Comparison of ENCODE assay signal across 17 cellular contexts in the genomic region with DNA sequence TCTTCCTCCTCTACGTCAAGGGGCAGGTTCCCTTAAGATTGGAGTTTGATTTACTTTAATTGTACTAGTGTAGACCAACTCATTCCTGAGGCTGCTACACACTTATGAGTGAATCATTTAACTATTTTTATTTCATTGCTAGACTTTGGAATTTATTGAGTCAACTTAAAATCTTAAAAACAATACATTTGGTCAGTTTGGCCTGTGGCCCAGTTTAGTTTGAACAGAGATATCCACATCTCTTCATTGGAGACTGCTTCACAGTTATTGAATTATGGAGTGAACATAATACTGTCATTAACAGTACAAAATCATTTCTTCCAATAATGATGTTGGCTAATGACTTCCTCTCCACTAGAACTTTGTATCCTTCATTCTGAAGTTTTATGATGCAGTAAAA. TPM values are rescaled to one million over a fixed set of nuclear protein-coding genes. Genes with fewer than 3 reads are reported as not detected.
DNase-seq lines count a peak whose midpoint lies in the region; ATAC-seq and TF ChIP-seq lines count a peak whose summit lies in the region.
"Had no signal": no experiment of that assay in that cellular context is flagged by ENCODE, and none has a peak within 500 bp of the region (broad histone marks: within the 10 kb centered on the region; RNA-seq: fewer than 3 reads in every experiment).

No MANE protein-coding gene starts in this region.

- peak; percentile 71 for DNase-seq in Daoy (ENCODE audit: low read depth)
- no peak for DNase-seq in SK-N-MC (ENCODE audit: low read depth, low spot score)
- peak; percentile 89 for DNase-seq in fibroblast of mammary gland (ENCODE audit: low read depth)
- DNase-seq in sigmoid colon, result no peak
- DNase-seq in activated naive CD4-positive, alpha-beta T cell treated with anti-CD3 and anti-CD28 coated beads, Interleukin-2, amount 50 U/mL, for 16 hours, result no peak
- no peak for DNase-seq in activated effector memory CD4-positive, alpha-beta T cell treated with Interleukin-2 at 50 U/mL for 16 hours
- DNase-seq: activated T-cell treated with anti-CD3 and anti-CD28 coated beads for 4 hours had no signal

- no peak for ATAC-seq in GM18502 (IDR thresholded peaks at IDR 0.05; ENCODE audit: poor library complexity, unreplicated experiment)
- no peak for ATAC-seq in stimulated activated memory B cell treated with anti-CD40 and anti-IgM and Interleukin-4, amounts not matched to agents 10 μg/mL and 1 μg/mL and 100 μg/mL, for 72 hours
- ATAC-seq: HCT116, Right ventricle myocardium inferior, sciatic nerve had no signal

- TF ChIP-seq EP300 in sigmoid colon (IDR thresholded peaks at IDR 0.05), result no peak

- no peak for TF ChIP-seq POLR2A in sigmoid colon (IDR thresholded peaks at IDR 0.05)

- H3K4me3 ChIP-seq in SK-N-MC (no peak overlapping the region), fibroblast of mammary gland (ENCODE audit: control insufficient read depth, low read depth, low read length) (no peak overlapping the region), sigmoid colon (no peak overlapping the region)

- H3K36me3 ChIP-seq in SK-N-MC (ENCODE audit: insufficient read depth, low read length), result no peaks in the 10 kb centered on the region
- H3K36me3 ChIP-seq in sigmoid colon, result no peaks in the 10 kb centered on the region

- no peak overlapping the region for H3K4me3 Mint-ChIP-seq in stimulated activated memory B cell treated with anti-CD40 and anti-IgM and Interleukin-4, amounts not matched to agents 10 μg/mL and 1 μg/mL and 100 μg/mL, for 72 hours

- H3K9ac ChIP-seq in SK-N-MC (ENCODE audit: insufficient read length), result no peak overlapping the region

- H3K4me1 ChIP-seq in sigmoid colon, result peaks cover 0 to 51% (median 48%) of the 10 kb centered on the region in 4 donors

- H3K27me3 ChIP-seq in sigmoid colon, result no peaks in the 10 kb centered on the region

- no peaks in the 10 kb centered on the region for H3K36me3 Mint-ChIP-seq in stimulated activated memory B cell treated with anti-CD40 and anti-IgM and Interleukin-4, amounts not matched to agents 10 μg/mL and 1 μg/mL and 100 μg/mL, for 72 hours

- no peaks in the 10 kb centered on the region for H3K9me3 Mint-ChIP-seq in stimulated activated memory B cell treated with anti-CD40 and anti-IgM and Interleukin-4, amounts not matched to agents 10 μg/mL and 1 μg/mL and 100 μg/mL, for 72 hours

- 28 to 74% methylated on average over 1 of the region's 1 CpG for WGBS in sigmoid colon, 2 donors

- H3K27me3 Mint-ChIP-seq in stimulated activated memory B cell treated with anti-CD40 and anti-IgM and Interleukin-4, amounts not matched to agents 10 μg/mL and 1 μg/mL and 100 μg/mL, for 72 hours, result no peaks in the 10 kb centered on the region

- TF ChIP-seq CTCF in fibroblast of mammary gland (conservative IDR thresholded peaks at IDR 0.05; ENCODE audit: control insufficient read depth, insufficient read depth, low read depth, low read length) (no peak), sigmoid colon (IDR thresholded peaks at IDR 0.05) (no peak)

- H3K9me3 ChIP-seq in SK-N-MC (ENCODE audit: low read depth, low read length) (no peaks in the 10 kb centered on the region), sigmoid colon (no peaks in the 10 kb centered on the region)

- peak overlapping the region; percentile 98 for H3K27ac ChIP-seq in SK-N-MC
- peak overlapping the region in 3 of 4 donors; percentile 63 to 73 (median 67) for H3K27ac ChIP-seq in sigmoid colon
- H3K27ac ChIP-seq: VCaP had no signal

- no peaks in the 10 kb centered on the region for H3K4me1 Mint-ChIP-seq in stimulated activated memory B cell treated with anti-CD40 and anti-IgM and Interleukin-4, amounts not matched to agents 10 μg/mL and 1 μg/mL and 100 μg/mL, for 72 hours

- intact Hi-C loops in sigmoid colon (cut with DNase I), result no loop called here

- H3K27ac Mint-ChIP-seq in stimulated activated memory B cell treated with anti-CD40 and anti-IgM and Interleukin-4, amounts not matched to agents 10 μg/mL and 1 μg/mL and 100 μg/mL, for 72 hours, result no peak overlapping the region

RNA-seq across cellular contexts. Expression of a gene that starts 13.3 kb away (rescaled TPM):
- total RNA-seq in Daoy (2014; rRNA removed; shearing (Covaris generic)), result 2,237 and 2,574 TPM in 2 replicates
- 100 to 1,000 TPM; 594 to 993 (median 701) TPM for total RNA-seq in sigmoid colon
- 1,000 to 10,000 TPM in 2 of 3 donors, 100 to 1,000 TPM in 1; 660 to 1,449 (median 1,432) TPM for polyA plus RNA-seq in sigmoid colon

RNA-seq across cellular contexts. Expression of a gene that starts 34.5 kb away (rescaled TPM):
- not detected in 2 replicates for total RNA-seq in Daoy (2014; rRNA removed; shearing (Covaris generic))
- 1 to 10 TPM in 1 of 4 donors, under 1 TPM in 1, not detected in 2; 0.66 to 1.1 TPM for total RNA-seq in sigmoid colon
- polyA plus RNA-seq in sigmoid colon, result under 1 TPM in 2 of 3 donors, not detected in 1; 0.12 to 0.60 TPM
- total RNA-seq: cardiac septum, mesenteric fat pad, NCI-H460, Right ventricle myocardium inferior, urinary bladder had no signal

Comparison
In these comparisons a context has a peak if more than half of its experiments do, and no peak if none do; other contexts are left out.
1. DNase-seq: peak in Daoy (single experiment) and fibroblast of mammary gland (single experiment); none in SK-N-MC (single experiment), sigmoid colon (single experiment), activated naive CD4-positive, alpha-beta T cell treated with anti-CD3 and anti-CD28 coated beads, Interleukin-2, amount 50 U/mL, for 16 hours (single experiment) and activated effector memory CD4-positive, alpha-beta T cell treated with Interleukin-2 at 50 U/mL for 16 hours (single experiment).